ENCODE assay signal across 12 cellular contexts in the genomic region with DNA sequence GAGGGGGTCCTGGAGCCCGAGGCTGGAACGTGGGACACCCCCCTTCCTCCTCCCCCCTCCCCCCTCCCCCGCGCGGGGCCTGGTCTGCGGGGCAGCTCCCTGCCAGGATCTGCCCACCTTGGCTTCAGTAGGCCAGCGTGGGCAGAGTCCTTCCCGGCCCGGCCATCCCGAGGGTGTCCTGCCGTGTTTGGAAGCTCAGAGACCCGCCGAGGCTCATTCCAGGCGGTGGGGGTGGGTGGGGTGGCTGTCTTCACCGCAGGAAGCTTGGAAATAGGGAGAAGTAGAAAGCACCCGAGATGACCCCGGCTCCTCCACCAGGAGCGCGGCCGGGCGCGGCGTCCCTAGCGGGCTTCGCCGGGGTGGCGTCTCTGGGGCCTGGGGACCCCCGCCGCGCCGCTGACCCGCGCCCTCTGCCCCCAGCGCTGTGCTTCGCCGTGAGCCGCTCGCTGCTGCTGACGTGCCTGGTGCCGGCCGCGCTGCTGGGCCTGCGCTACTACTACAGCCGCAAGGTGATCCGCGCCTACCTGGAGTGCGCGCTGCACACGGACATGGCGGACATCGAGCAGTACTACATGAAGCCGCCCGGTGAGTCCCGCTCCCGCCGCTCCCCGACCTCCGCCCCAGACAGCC. TPM values are rescaled to one million over a fixed set of nuclear protein-coding genes. Genes with fewer than 3 reads are reported as not detected.
DNase-seq lines count a peak whose midpoint lies in the region; ATAC-seq, FAIRE-seq and TF ChIP-seq lines count a peak whose summit lies in the region.
"Had no signal": no experiment of that assay in that cellular context is flagged by ENCODE, and none has a peak within 500 bp of the region (broad histone marks: within the 10 kb centered on the region; RNA-seq: fewer than 3 reads in every experiment).

No MANE protein-coding gene starts in this region.

- ATAC-seq in mucosa of descending colon (peak; percentile 66), HG03342 (IDR thresholded peaks at IDR 0.05; ENCODE audit: unreplicated experiment) (no peak), GM21381 (IDR thresholded peaks at IDR 0.05; ENCODE audit: unreplicated experiment) (no peak)

- H3K27ac ChIP-seq in HUES6 (ENCODE audit: low read depth, low read length) (no peak overlapping the region), esophagus muscularis mucosa (replicated peaks in 1 of 4) (no peak overlapping the region), A673 (ENCODE audit: low read depth, low read length, poor library complexity, severe bottlenecking) (no peak overlapping the region)

- H3K36me3 ChIP-seq in BE2C (peaks cover 7% of the 10 kb centered on the region), HUES6 (ENCODE audit: control insufficient read depth, insufficient read depth, low read length) (peaks cover 3% of the 10 kb centered on the region), esophagus muscularis mucosa (no peaks in the 10 kb centered on the region), mucosa of descending colon (ENCODE audit: low read depth) (no peaks in the 10 kb centered on the region), A673 (ENCODE audit: insufficient read depth, low read length, poor library complexity, severe bottlenecking) (no peaks in the 10 kb centered on the region)

- TF ChIP-seq EP300 in esophagus muscularis mucosa (IDR thresholded peaks at IDR 0.05), result no peak

- H3K4me3 ChIP-seq in BE2C (ENCODE audit: low read depth, low read length) (no peak overlapping the region), HUES6 (ENCODE audit: low read depth, low read length) (peak overlapping the region; percentile 56), esophagus muscularis mucosa (peak overlapping the region in 3 of 4 donors; percentile 32 to 62 (median 48)), mucosa of descending colon (no peak overlapping the region), A673 (ENCODE audit: low read depth, low read length, poor library complexity, severe bottlenecking) (no peak overlapping the region)

- H3K9me3 ChIP-seq in BE2C (no peaks in the 10 kb centered on the region), HUES6 (ENCODE audit: control insufficient read depth, insufficient read depth, low read depth, low read length) (no peaks in the 10 kb centered on the region), esophagus muscularis mucosa (no peaks in the 10 kb centered on the region), mucosa of descending colon (no peaks in the 10 kb centered on the region), A673 (ENCODE audit: low read depth, low read length, poor library complexity, severe bottlenecking) (no peaks in the 10 kb centered on the region)

- H3K9ac ChIP-seq in HUES6 (ENCODE audit: low read length), result peak overlapping the region; percentile 11

- WGBS in esophagus muscularis mucosa, result 56% methylated on average over 11 of the region's 58 CpGs

- TF ChIP-seq POLR2A in esophagus muscularis mucosa (IDR thresholded peaks at IDR 0.05; ENCODE audit: low read depth) (no peak), H54 (IDR thresholded peaks at IDR 0.05; ENCODE audit: low read depth, low read length) (no peak)

- H3K4me1 ChIP-seq in BE2C, result no peaks in the 10 kb centered on the region
- peaks cover 4% of the 10 kb centered on the region; the same call in 1 of the 2 replicates for H3K4me1 ChIP-seq in HUES6 (ENCODE audit: control insufficient read depth, insufficient read depth, low read length)
- peaks cover 3 to 26% (median 23%) of the 10 kb centered on the region in 4 donors for H3K4me1 ChIP-seq in esophagus muscularis mucosa
- peaks cover 8% of the 10 kb centered on the region for H3K4me1 ChIP-seq in mucosa of descending colon (ENCODE audit: low read depth)
- H3K4me1 ChIP-seq in A673 (ENCODE audit: insufficient read depth, low read length, poor library complexity, severe bottlenecking), result no peaks in the 10 kb centered on the region

- no peak for TF ChIP-seq CTCF in BE2C (IDR thresholded peaks at IDR 0.05; ENCODE audit: low read depth, low read length)
- no peak for TF ChIP-seq CTCF in esophagus muscularis mucosa (IDR thresholded peaks at IDR 0.05)
- TF ChIP-seq CTCF in mucosa of descending colon (IDR thresholded peaks at IDR 0.05), result no peak
- TF ChIP-seq CTCF in A673 (conservative IDR thresholded peaks at IDR 0.05; ENCODE audit: low read depth, low read length), result no peak

- H3K27me3 ChIP-seq in BE2C (peaks cover 6% of the 10 kb centered on the region; the same call in 1 of the 2 replicates), HUES6 (ENCODE audit: control insufficient read depth, insufficient read depth, low read length) (peaks cover 65% of the 10 kb centered on the region), esophagus muscularis mucosa (peaks cover 0 to 93% (median 21%) of the 10 kb centered on the region in 4 donors), A673 (replicated peaks; ENCODE audit: insufficient read depth, low read depth, low read length, poor library complexity) (peaks cover 11% of the 10 kb centered on the region)

- DNase-seq in BE2C, result peak; percentile 15
- no peak for DNase-seq in esophagus muscularis mucosa (ENCODE audit: extremely low spot score)
- DNase-seq in mucosa of descending colon, result peak in 2 of 3 donors; percentile 34 to 35
- DNase-seq in H54 (ENCODE audit: insufficient read length, low spot score), result no peak
- no peak for DNase-seq in A673 (ENCODE audit: low spot score)
- DNase-seq: effector memory CD4-positive, alpha-beta T cell; GDM1; NCI-H1694 treated with DMSO at 0.1 percent for 48 hours had no signal

- CTCF ChIA-PET in A673 (lab: Charles Lee), result no interaction called here

- no TSS peak for BruUV-seq in A673 (replicated peaks; lab: Mats Ljungman, UMichigan)

- FAIRE-seq in H54 (lab: Jason Lieb, UNC), result no peak

- POLR2A ChIA-PET in A673 (lab: Charles Lee; ENCODE audit: low non-redundant PET), result no interaction called here

- intact Hi-C loops in esophagus muscularis mucosa (cut with DNase I), result no loop called here
- intact Hi-C loops in mucosa of descending colon (cut with DNase I, micrococcal nuclease), result no loop called here
- intact Hi-C loops in A673 (cut with micrococcal nuclease; ENCODE audit: unreplicated experiment), result no loop called here

RNA-seq across cellular contexts. Expression of a gene that starts 1.6 kb away (rescaled TPM):
- 21.3 TPM for polyA plus RNA-seq in BE2C (2012; ENCODE audit: insufficient read depth, insufficient read length, low read depth)
- total RNA-seq in esophagus muscularis mucosa, result under 1 TPM; under 0.01 to 0.45 (median 0.20) TPM
- total RNA-seq in mucosa of descending colon, result under 1 TPM; 0.24 to 0.66 (median 0.26) TPM
- total RNA-seq in A673 (2021), result 2.5 and 3.4 TPM in 2 replicates
- total RNA-seq: glomerular endothelial cell had no signal

RNA-seq across cellular contexts. Expression of a gene that starts 51.9 kb away (rescaled TPM):
- polyA plus RNA-seq in BE2C (2012; ENCODE audit: insufficient read depth, insufficient read length, low read depth), result 102 TPM
- total RNA-seq in esophagus muscularis mucosa (10 to 100 TPM; 15.4 to 23.7 (median 18.7) TPM), mucosa of descending colon (10 to 100 TPM; 31.1 to 34.2 (median 31.5) TPM), A673 (2021) (58.3 and 59.3 TPM in 2 replicates)

Comparison
In these comparisons a context has a peak if more than half of its experiments do, and no peak if none do; other contexts are left out.
1. DNase-seq: peak in BE2C (single experiment) and mucosa of descending colon (2 of 3); none in esophagus muscularis mucosa (single experiment), H54 (single experiment) and A673 (single experiment).
2. H3K4me3 ChIP-seq: peak in HUES6 (single experiment) and esophagus muscularis mucosa (3 of 4); none in BE2C (single experiment), mucosa of descending colon (single experiment) and A673 (single experiment).